Comparison of ENCODE assay signal across 9 cellular contexts in genomic region chr18:63285332-63285731, GRCh38. TPM values are rescaled to one million over a fixed set of nuclear protein-coding genes. Genes with fewer than 3 reads are reported as not detected.
DNase-seq lines count a peak whose midpoint lies in the region; ATAC-seq and TF ChIP-seq lines count a peak whose summit lies in the region.
"Had no signal": no experiment of that assay in that cellular context is flagged by ENCODE, and none has a peak within 500 bp of the region (broad histone marks: within the 10 kb centered on the region; RNA-seq: fewer than 3 reads in every experiment).

No MANE protein-coding gene starts in this region.

- H3K36me3 ChIP-seq in adrenal gland (replicated peaks in 1 of 2) (no peaks in the 10 kb centered on the region), right lobe of liver (no peaks in the 10 kb centered on the region)

- peaks cover 43% of the 10 kb centered on the region for H3K4me1 Mint-ChIP-seq in memory B cell

- H3K27me3 Mint-ChIP-seq in memory B cell: no peaks in the 10 kb centered on the region

- 84 to 93% (median 91%) methylated on average over 6 of the region's 6 CpGs for WGBS in adrenal gland, 4 donors
- WGBS in right lobe of liver (ENCODE audit: insufficient coverage, low coverage, low lambda C conversion rate, missing lambda C conversion rate): 94% methylated on average over 2 of the region's 6 CpGs

- no peak for TF ChIP-seq CTCF in adrenal gland (IDR thresholded peaks at IDR 0.05)
- no peak for TF ChIP-seq CTCF in right lobe of liver (IDR thresholded peaks at IDR 0.05)

- H3K36me3 Mint-ChIP-seq in memory B cell: peaks cover 18% of the 10 kb centered on the region

- DNase-seq in memory B cell (ENCODE audit: low spot score in 2 of 2) (peak; percentile 37 to 69), adrenal gland (no peak), HT-29 (ENCODE audit: low spot score) (no peak), right lobe of liver (no peak)
- no peak for DNase-seq in stimulated activated naive CD4-positive, alpha-beta T cell (lab: John Stamatoyannopoulos, UW)
- DNase-seq: stimulated activated CD4-positive, alpha-beta T cell treated with anti-CD3 and anti-CD28 coated beads, Interleukin-15, amount 100 ng/mL, for 24 hours had no signal

- ATAC-seq in GM18861 (IDR thresholded peaks at IDR 0.05; ENCODE audit: unreplicated experiment) (peak; percentile 87), GM21447 (IDR thresholded peaks at IDR 0.05; ENCODE audit: unreplicated experiment) (peak; percentile 96), HG03342 (IDR thresholded peaks at IDR 0.05; ENCODE audit: unreplicated experiment) (peak; percentile 95), memory B cell (ENCODE audit: low read depth) (peak; percentile 95), right lobe of liver (no peak)

- intact Hi-C loops in adrenal gland (cut with DNase I) (no loop called here), right lobe of liver (cut with DNase I) (no loop called here)

- no peak overlapping the region for H3K4me3 ChIP-seq in adrenal gland
- no peak overlapping the region for H3K4me3 ChIP-seq in right lobe of liver

- no peaks in the 10 kb centered on the region for H3K9me3 ChIP-seq in adrenal gland (replicated peaks in 1 of 3)
- no peaks in the 10 kb centered on the region for H3K9me3 ChIP-seq in right lobe of liver

- H3K27ac Mint-ChIP-seq in memory B cell: no peak overlapping the region

- H3K4me1 ChIP-seq in adrenal gland (replicated peaks in 1 of 2): peaks cover 0 to 6% of the 10 kb centered on the region in 2 donors
- H3K4me1 ChIP-seq in right lobe of liver: peaks cover 0 to 4% (median 0%) of the 10 kb centered on the region in 4 donors

- H3K27me3 ChIP-seq in adrenal gland: no peaks in the 10 kb centered on the region
- H3K27me3 ChIP-seq in right lobe of liver: no peaks in the 10 kb centered on the region

- peak overlapping the region; percentile 89 for H3K4me3 Mint-ChIP-seq in memory B cell

- H3K27ac ChIP-seq in adrenal gland: no peak overlapping the region
- H3K27ac ChIP-seq in right lobe of liver: no peak overlapping the region

- TF ChIP-seq POLR2A in adrenal gland (IDR thresholded peaks at IDR 0.05) (no peak), right lobe of liver (IDR thresholded peaks at IDR 0.05) (no peak)

- peaks cover 3% of the 10 kb centered on the region for H3K9me3 Mint-ChIP-seq in memory B cell

RNA-seq across cellular contexts. Expression of gene BCL2, which starts 34.2 kb away (rescaled TPM):
- total RNA-seq in adrenal gland: 1 to 10 TPM in 7 of 8 donors, under 1 TPM in 1; 0.85 to 7.7 (median 4.0) TPM
- 1 to 10 TPM; 1.2 to 2.9 (median 1.5) TPM for polyA plus RNA-seq in adrenal gland
- total RNA-seq in HT-29 (2014; rRNA removed; shearing (Covaris generic)): 0.05 and 0.36 TPM in 2 replicates
- total RNA-seq in right lobe of liver: 1 to 10 TPM in 5 of 6 experiments, under 1 TPM in 1; 0.73 to 4.7 (median 2.7) TPM

Comparison
In these comparisons a context has a peak if more than half of its experiments do, and no peak if none do; other contexts are left out.
1. ATAC-seq: peak in GM18861 (single experiment), GM21447 (single experiment), HG03342 (single experiment) and memory B cell (single experiment); none in right lobe of liver (0 of 4).
2. DNase-seq: peak in memory B cell (2 of 2); none in stimulated activated naive CD4-positive, alpha-beta T cell (0 of 6), adrenal gland (0 of 7), HT-29 (single experiment) and right lobe of liver (0 of 3).